ENCODE assay signal across 19 cellular contexts in the genomic region with DNA sequence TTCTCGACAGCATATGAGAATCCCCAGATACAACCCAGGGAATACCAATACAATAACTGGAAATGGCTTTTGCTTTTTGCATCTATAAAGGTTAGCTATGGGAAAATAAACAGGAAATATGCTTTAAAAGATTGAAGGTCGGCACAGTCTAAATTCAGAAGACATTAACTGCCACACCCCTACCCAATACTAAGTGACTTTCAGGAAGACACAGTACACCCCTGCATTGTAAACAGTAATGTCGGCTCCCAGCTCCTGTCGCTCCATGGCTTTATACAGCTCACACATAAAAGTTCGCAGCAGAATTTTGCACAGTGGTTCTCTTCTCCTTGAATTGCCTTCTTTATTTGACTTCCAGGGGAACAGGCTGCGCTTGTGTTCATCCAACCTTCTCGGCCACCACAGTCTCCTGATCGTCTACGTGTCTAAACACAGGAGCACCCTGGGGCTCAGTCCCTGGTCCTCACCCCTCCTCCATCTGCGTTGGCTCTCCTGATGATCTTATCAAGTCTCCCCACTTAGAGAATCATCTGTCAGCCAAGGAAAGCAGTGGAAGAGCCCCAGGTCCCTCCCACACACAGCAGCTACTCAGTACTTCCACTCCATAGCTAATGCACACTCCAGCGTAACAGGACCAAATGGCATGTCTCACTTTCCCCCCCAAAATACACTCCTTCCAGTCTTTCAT. TPM values are rescaled to one million over a fixed set of nuclear protein-coding genes. Genes with fewer than 3 reads are reported as not detected.
DNase-seq lines count a peak whose midpoint lies in the region; ATAC-seq and TF ChIP-seq lines count a peak whose summit lies in the region.
"Had no signal": no experiment of that assay in that cellular context is flagged by ENCODE, and none has a peak within 500 bp of the region (broad histone marks: within the 10 kb centered on the region; RNA-seq: fewer than 3 reads in every experiment).

No MANE protein-coding gene starts in this region.

- no peaks in the 10 kb centered on the region for H3K27me3 ChIP-seq in vagina
- no peaks in the 10 kb centered on the region for H3K27me3 ChIP-seq in SJCRH30
- H3K27me3 ChIP-seq: upper lobe of right lung had no signal

- H3K4me1 ChIP-seq in HEK293 (ENCODE audit: control insufficient read depth, insufficient read depth, low read length) (peaks cover 2% of the 10 kb centered on the region; the same call in 1 of the 2 replicates), vagina (peaks cover 12% of the 10 kb centered on the region), SJCRH30 (no peaks in the 10 kb centered on the region)

- H3K9me3 ChIP-seq in HEK293 (ENCODE audit: control insufficient read depth, insufficient read depth, low read depth, low read length) (no peaks in the 10 kb centered on the region), vagina (no peaks in the 10 kb centered on the region), SJCRH30 (replicated peaks) (no peaks in the 10 kb centered on the region)
- H3K9me3 ChIP-seq: upper lobe of right lung had no signal

- POLR2A ChIA-PET in HEK293 (lab: Yijun Ruan, JAX) = no interaction called here

- no peak for TF ChIP-seq POLR2A in vagina (IDR thresholded peaks at IDR 0.05)

- DNase-seq in fibroblast of pulmonary artery (ENCODE audit: low read depth) = peak; percentile 48
- peak; percentile 46 for DNase-seq in left lobe of liver (ENCODE audit: low spot score)
- no peak for DNase-seq in sciatic nerve (ENCODE audit: low spot score)
- DNase-seq in NCI-H69 (lab: John Stamatoyannopoulos, UW) = no peak
- DNase-seq in vagina (ENCODE audit: extremely low spot score in 2 of 2) = no peak
- no peak for DNase-seq in SJCRH30
- DNase-seq: activated CD4-positive, alpha-beta T cell treated with anti-CD3 and anti-CD28 coated beads, Interleukin-2, amount 50 U/mL, for 4 hours; activated CD8-positive, alpha-beta memory T cell treated with anti-CD3 and anti-CD28 coated beads, Interleukin-2, amount 50 U/mL, for 48 hours; caudate nucleus; EL; NCI-H1436; NCI-H748 treated with DMSO at 0.1 percent for 48 hours; OCI-M1; stimulated activated CD4-positive, alpha-beta T cell treated with anti-CD3 and anti-CD28 coated beads, Interleukin-12 subunit alpha, Interleukin-12 subunit beta, amount 100 ng/mL, for 4 hours; upper lobe of right lung had no signal

- CTCF ChIA-PET in HEK293 (lab: Yijun Ruan, JAX) = no interaction called here

- no peak overlapping the region for H3K27ac ChIP-seq in HEK293 (ENCODE audit: extremely low read depth, low read depth, low read length)
- no peak overlapping the region for H3K27ac ChIP-seq in vagina
- no peak overlapping the region for H3K27ac ChIP-seq in SJCRH30
- H3K27ac ChIP-seq: epithelial cell of prostate, upper lobe of right lung had no signal

- intact Hi-C loops in sciatic nerve (cut with DNase I) (no loop called here), vagina (cut with DNase I) (no loop called here)

- H3K36me3 ChIP-seq in HEK293 (ENCODE audit: control insufficient read depth in 2 of 2, insufficient read depth in 1 of 2, low read length in 2 of 2) (no peaks in the 10 kb centered on the region), vagina (no peaks in the 10 kb centered on the region), SJCRH30 (no peaks in the 10 kb centered on the region)

- TF ChIP-seq CTCF in HEK293 (tag by site-specific recombination; IDR thresholded peaks at IDR 0.05) = no peak
- TF ChIP-seq CTCF in fibroblast of pulmonary artery (IDR thresholded peaks at IDR 0.05; ENCODE audit: low read length, missing control alignments) = no peak
- no peak for TF ChIP-seq CTCF in vagina (IDR thresholded peaks at IDR 0.05)

- H3K4me3 ChIP-seq in HEK293 (ENCODE audit: low read depth, low read length) (no peak overlapping the region), fibroblast of pulmonary artery (replicated peaks; ENCODE audit: low read depth, low read length) (no peak overlapping the region), vagina (no peak overlapping the region), SJCRH30 (no peak overlapping the region)
- H3K4me3 ChIP-seq: upper lobe of right lung had no signal

- ATAC-seq in left lobe of liver = peak; percentile 2
- peak; percentile 19 for ATAC-seq in sciatic nerve
- ATAC-seq: HCT116 had no signal

TF ChIP-seq in HEK293, 187 proteins besides CTCF, POLR2A, EP300 and RAD21:
- TF ChIP-seq ZFHX2 (tag by site-specific recombination; conservative IDR thresholded peaks at IDR 0.05) (peak; percentile 35; the same call in 1 of the 2 replicates), ZNF692 (tag by site-specific recombination; IDR thresholded peaks at IDR 0.05) (no peak), ZBTB17 (tag by site-specific recombination; IDR thresholded peaks at IDR 0.05) (no peak), EGR2 (tag by site-specific recombination; IDR thresholded peaks at IDR 0.05; ENCODE audit: low read depth) (peak; percentile 33; the same call in 1 of the 2 replicates), ZNF624 (tag by site-specific recombination; IDR thresholded peaks at IDR 0.05) (no peak), ZNF837 (tag by site-specific recombination; IDR thresholded peaks at IDR 0.05) (no peak)
- TF ChIP-seq, protein P1, sequence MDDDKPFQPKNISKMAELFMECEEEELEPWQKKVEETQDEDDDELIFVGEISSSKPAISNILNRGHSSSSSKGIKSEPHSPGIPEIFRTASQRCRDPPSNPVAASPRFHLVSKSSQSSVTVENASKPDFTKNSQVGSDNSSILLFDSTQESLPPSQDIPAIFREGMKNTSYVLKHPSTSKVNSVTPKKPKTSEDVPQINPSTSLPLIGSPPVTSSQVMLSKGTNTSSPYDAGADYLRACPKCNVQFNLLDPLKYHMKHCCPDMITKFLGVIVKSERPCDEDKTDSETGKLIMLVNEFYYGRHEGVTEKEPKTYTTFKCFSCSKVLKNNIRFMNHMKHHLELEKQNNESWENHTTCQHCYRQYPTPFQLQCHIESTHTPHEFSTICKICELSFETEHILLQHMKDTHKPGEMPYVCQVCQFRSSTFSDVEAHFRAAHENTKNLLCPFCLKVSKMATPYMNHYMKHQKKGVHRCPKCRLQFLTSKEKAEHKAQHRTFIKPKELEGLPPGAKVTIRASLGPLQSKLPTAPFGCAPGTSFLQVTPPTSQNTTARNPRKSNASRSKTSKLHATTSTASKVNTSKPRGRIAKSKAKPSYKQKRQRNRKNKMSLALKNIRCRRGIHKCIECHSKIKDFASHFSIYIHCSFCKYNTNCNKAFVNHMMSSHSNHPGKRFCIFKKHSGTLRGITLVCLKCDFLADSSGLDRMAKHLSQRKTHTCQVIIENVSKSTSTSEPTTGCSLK (tag by site-specific recombination; IDR thresholded peaks at IDR 0.05) = no peak

RNA-seq across cellular contexts. Expression of gene CYB5A, which starts 22.7 kb away (rescaled TPM):
- total RNA-seq in left lobe of liver (984 TPM), sciatic nerve (117 TPM), vagina (88.6 TPM)
- 39.4 and 42.4 TPM in 2 replicates for total RNA-seq in SJCRH30 (2014; rRNA removed; shearing (Covaris generic))

RNA-seq across cellular contexts. Expression of gene C18orf63, which starts 46.6 kb away (rescaled TPM):
- total RNA-seq in left lobe of liver = not detected
- not detected for total RNA-seq in sciatic nerve
- not detected for total RNA-seq in vagina
- total RNA-seq in SJCRH30 (2014; rRNA removed; shearing (Covaris generic)) = not detected in 2 replicates
- total RNA-seq: frontal cortex had no signal

Comparison
In these comparisons a context has a peak if more than half of its experiments do, and no peak if none do; other contexts are left out.
1. DNase-seq: peak in fibroblast of pulmonary artery (single experiment) and left lobe of liver (single experiment); none in sciatic nerve (single experiment), NCI-H69 (single experiment), vagina (0 of 2) and SJCRH30 (0 of 2).